21 cellular contexts compared by ENCODE assay signal in the genomic region with DNA sequence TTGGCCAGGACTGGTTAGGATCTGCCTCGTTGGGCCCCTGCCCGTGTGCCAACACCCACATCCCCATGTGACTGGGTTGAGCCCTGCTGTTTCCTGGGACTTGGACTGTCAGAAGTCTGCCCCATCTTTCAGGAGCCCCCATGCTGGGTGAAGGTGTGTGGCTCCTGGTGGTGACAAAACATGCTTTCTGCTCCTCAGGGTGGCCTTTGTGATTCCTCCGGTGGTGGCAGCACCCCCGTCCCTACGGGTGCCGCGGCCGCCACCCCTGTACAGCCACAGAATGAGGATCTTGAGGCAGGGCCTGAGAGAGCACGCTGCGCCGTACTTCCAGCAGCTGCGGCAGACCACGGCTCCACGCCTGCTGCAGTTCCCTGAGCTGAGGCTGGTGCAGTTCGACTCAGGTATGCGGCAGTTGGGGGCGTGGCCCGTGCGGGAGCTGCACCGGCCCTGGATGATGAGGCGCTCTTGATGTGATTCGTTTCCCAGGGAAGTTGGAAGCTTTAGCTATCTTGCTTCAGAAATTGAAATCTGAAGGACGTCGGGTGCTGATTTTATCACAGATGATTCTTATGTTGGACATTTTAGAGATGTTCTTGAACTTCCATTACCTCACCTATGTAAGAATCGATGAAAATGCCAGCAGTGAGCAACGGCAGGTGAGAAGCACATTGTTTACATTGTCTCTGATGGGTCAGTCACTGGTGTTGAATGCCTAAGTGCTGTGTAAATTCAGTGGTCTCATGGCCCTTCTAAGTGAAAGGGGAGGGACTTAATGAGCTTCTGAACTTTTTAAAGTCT.
DNase-seq lines count a peak whose midpoint lies in the region; ATAC-seq, FAIRE-seq and TF ChIP-seq lines count a peak whose summit lies in the region.
"Had no signal": no experiment of that assay in that cellular context is flagged by ENCODE, and none has a peak within 500 bp of the region (broad histone marks: within the 10 kb centered on the region; RNA-seq: fewer than 3 reads in every experiment).

No MANE protein-coding gene starts in this region.

- no peak overlapping the region for H3K4me3 ChIP-seq in heart left ventricle
- no peak overlapping the region for H3K4me3 ChIP-seq in SJSA1
- H3K4me3 ChIP-seq in endothelial cell of umbilical vein (replicated peaks in 1 of 3; ENCODE audit: insufficient read depth in 1 of 3, low read depth in 1 of 3, low read length in 3 of 3), result no peak overlapping the region
- H3K4me3 ChIP-seq: lung, upper lobe of right lung had no signal

- peak overlapping the region; percentile 37 for H3K27ac Mint-ChIP-seq in stimulated activated effector memory CD8-positive, alpha-beta T cell treated with anti-CD3 and anti-CD28 coated beads, Interleukin-12 subunit alpha, Interleukin-12 subunit beta, amount 100 ng/mL, for 72 hours
- H3K27ac Mint-ChIP-seq: activated CD4-positive, alpha-beta T cell treated with anti-CD3 and anti-CD28 coated beads, Interleukin-2, amount 10 ng/mL, durations not matched to agents 7 days and 5 days; activated CD8-positive, alpha-beta memory T cell treated with anti-CD3 and anti-CD28 coated beads, Interleukin-2, amount 10 ng/mL, durations not matched to agents 7 days and 5 days; activated naive CD8-positive, alpha-beta T cell; CD8-positive, alpha-beta T cell had no signal

- no peak for TF ChIP-seq CTCF in heart left ventricle (IDR thresholded peaks at IDR 0.05)
- no peak for TF ChIP-seq CTCF in endothelial cell of umbilical vein (IDR thresholded peaks at IDR 0.05; ENCODE audit: extremely low read depth in 1 of 2, insufficient read depth in 1 of 2, low read depth in 1 of 2, low read length in 2 of 2)

- no peaks in the 10 kb centered on the region for H3K9me3 Mint-ChIP-seq in stimulated activated effector memory CD8-positive, alpha-beta T cell treated with anti-CD3 and anti-CD28 coated beads, Interleukin-12 subunit alpha, Interleukin-12 subunit beta, amount 100 ng/mL, for 72 hours
- H3K9me3 Mint-ChIP-seq: activated CD4-positive, alpha-beta T cell treated with anti-CD3 and anti-CD28 coated beads, Interleukin-2, amount 10 ng/mL, durations not matched to agents 7 days and 5 days; activated T-helper 17 cell treated with anti-CD3 and anti-CD28 coated beads, Interleukin-2, amount 50 U/mL, for 72 hours; CD8-positive, alpha-beta T cell had no signal

- H3K9me3 ChIP-seq in heart left ventricle (no peaks in the 10 kb centered on the region), SJSA1 (replicated peaks) (no peaks in the 10 kb centered on the region), endothelial cell of umbilical vein (replicated peaks; ENCODE audit: control insufficient read depth, insufficient read depth, low read length) (no peaks in the 10 kb centered on the region)
- H3K9me3 ChIP-seq: upper lobe of right lung had no signal

- WGBS in heart left ventricle, 4 donors, result 89 to 94% (median 90%) methylated on average over 21 to 26 of the region's 26 CpGs

- H3K4me1 ChIP-seq in heart left ventricle (peaks cover 0 to 19% (median 0%) of the 10 kb centered on the region in 12 donors), SJSA1 (replicated peaks) (peaks cover 18% of the 10 kb centered on the region), endothelial cell of umbilical vein (ENCODE audit: control insufficient read depth, extremely low read depth, insufficient read depth, low read length) (peaks cover 17% of the 10 kb centered on the region)
- H3K4me1 ChIP-seq: upper lobe of right lung had no signal

- H3K9me1 ChIP-seq in endothelial cell of umbilical vein (replicated peaks; ENCODE audit: control insufficient read depth, extremely low read depth, insufficient read depth, low read length), result no peaks in the 10 kb centered on the region

- H3K36me3 ChIP-seq in heart left ventricle (peaks cover 0 to 100% (median 95%) of the 10 kb centered on the region in 9 donors), SJSA1 (peaks cover 99% of the 10 kb centered on the region), endothelial cell of umbilical vein (ENCODE audit: control insufficient read depth in 2 of 2, extremely low read depth in 1 of 2, insufficient read depth in 2 of 2, low read length in 2 of 2) (peaks cover 4 to 53% of the 10 kb centered on the region in 2 experiments)

- DNase-seq in heart left ventricle (peak in 1 of 5 donors; percentile 44), left cardiac atrium (no peak), SJSA1 (ENCODE audit: low read depth in 1 of 2, low spot score in 2 of 2) (no peak), endothelial cell of umbilical vein (ENCODE audit: low read depth, low spot score) (no peak), KG1 (lab: John Stamatoyannopoulos, UW) (no peak)
- no peak for DNase-seq in stimulated activated effector memory CD8-positive, alpha-beta T cell treated with anti-CD3 and anti-CD28 coated beads, Interleukin-12 subunit alpha, Interleukin-12 subunit beta, amount 100 ng/mL, for 72 hours (ENCODE audit: low spot score in 2 of 2)
- DNase-seq in activated CD4-positive, CD25-positive, alpha-beta regulatory T cell treated with anti-CD3 and anti-CD28 coated beads, Interleukin-2, amount 50 U/mL, for 72 hours, result no peak
- DNase-seq: activated CD4-positive, alpha-beta T cell treated with anti-CD3 and anti-CD28 coated beads, Interleukin-2, amount 10 ng/mL, durations not matched to agents 7 days and 5 days; activated CD8-positive, alpha-beta memory T cell treated with anti-CD3 and anti-CD28 coated beads, Interleukin-2, amount 10 ng/mL, durations not matched to agents 7 days and 5 days; CD8-positive, alpha-beta T cell; DMS 273 treated with DMSO at 0.1 percent for 48 hours; effector memory CD4-positive, alpha-beta T cell; NCI-H1694 treated with DMSO at 0.1 percent for 48 hours; NCI-H2227 treated with DMSO at 0.1 percent for 48 hours had no signal

- dilution Hi-C loops in endothelial cell of umbilical vein (cut with MboI; ENCODE audit: extremely low pct_ligation_motif_present, low sequenced_read_pairs), result no loop called here

- no peaks in the 10 kb centered on the region for H4K20me1 ChIP-seq in endothelial cell of umbilical vein (replicated peaks; ENCODE audit: control insufficient read depth, extremely low read depth, insufficient read depth, low read length)

- POLR2A ChIA-PET in endothelial cell of umbilical vein (lab: Charles Lee), result no interaction called here

- no TSS peak for BruUV-seq in endothelial cell of umbilical vein (replicated peaks; lab: Mats Ljungman, UMichigan)

- no peaks in the 10 kb centered on the region for H3K4me1 Mint-ChIP-seq in stimulated activated effector memory CD8-positive, alpha-beta T cell treated with anti-CD3 and anti-CD28 coated beads, Interleukin-12 subunit alpha, Interleukin-12 subunit beta, amount 100 ng/mL, for 72 hours
- H3K4me1 Mint-ChIP-seq: activated CD4-positive, alpha-beta T cell treated with anti-CD3 and anti-CD28 coated beads, Interleukin-2, amount 10 ng/mL, durations not matched to agents 7 days and 5 days; activated CD8-positive, alpha-beta memory T cell treated with anti-CD3 and anti-CD28 coated beads, Interleukin-2, amount 10 ng/mL, durations not matched to agents 7 days and 5 days; activated T-helper 17 cell treated with anti-CD3 and anti-CD28 coated beads, Interleukin-2, amount 50 U/mL, for 72 hours had no signal

- peak overlapping the region; percentile 10 for H3K9ac ChIP-seq in endothelial cell of umbilical vein (replicated peaks; ENCODE audit: extremely low read depth, insufficient read depth, low read length)

- peak overlapping the region in 7 of 12 donors; percentile 36 to 83 (median 72) for H3K27ac ChIP-seq in heart left ventricle
- H3K27ac ChIP-seq in SJSA1, result peak overlapping the region; percentile 44
- peak overlapping the region; percentile 57 for H3K27ac ChIP-seq in endothelial cell of umbilical vein (ENCODE audit: insufficient read depth, low read depth, low read length)
- H3K27ac ChIP-seq: upper lobe of right lung, VCaP had no signal

- no peak for TF ChIP-seq POLR2A in heart left ventricle (IDR thresholded peaks at IDR 0.05)
- TF ChIP-seq POLR2A in endothelial cell of umbilical vein (IDR thresholded peaks at IDR 0.05; ENCODE audit: low read depth, low read length), result no peak

- no peak overlapping the region for H2AFZ ChIP-seq in endothelial cell of umbilical vein (ENCODE audit: low read depth, low read length)

- peaks cover 100% of the 10 kb centered on the region for H3K36me3 Mint-ChIP-seq in stimulated activated effector memory CD8-positive, alpha-beta T cell treated with anti-CD3 and anti-CD28 coated beads, Interleukin-12 subunit alpha, Interleukin-12 subunit beta, amount 100 ng/mL, for 72 hours

- CTCF ChIA-PET in endothelial cell of umbilical vein (lab: Charles Lee), result no interaction called here

- peaks cover 3% of the 10 kb centered on the region for H3K79me2 ChIP-seq in endothelial cell of umbilical vein (ENCODE audit: control insufficient read depth, insufficient read depth, low read length)

- no peaks in the 10 kb centered on the region for H3K27me3 ChIP-seq in heart left ventricle
- H3K27me3 ChIP-seq in SJSA1 (replicated peaks), result no peaks in the 10 kb centered on the region
- H3K27me3 ChIP-seq in endothelial cell of umbilical vein (ENCODE audit: control insufficient read depth in 2 of 2, insufficient read depth in 2 of 2, low read length in 2 of 2), result no peaks in the 10 kb centered on the region
- H3K27me3 ChIP-seq: upper lobe of right lung had no signal

- FAIRE-seq in endothelial cell of umbilical vein (lab: Jason Lieb, UNC), result no peak
- FAIRE-seq: keratinocyte had no signal

- no peak overlapping the region for H3K4me3 Mint-ChIP-seq in stimulated activated effector memory CD8-positive, alpha-beta T cell treated with anti-CD3 and anti-CD28 coated beads, Interleukin-12 subunit alpha, Interleukin-12 subunit beta, amount 100 ng/mL, for 72 hours
- H3K4me3 Mint-ChIP-seq: activated CD4-positive, alpha-beta T cell treated with anti-CD3 and anti-CD28 coated beads, Interleukin-2, amount 10 ng/mL, durations not matched to agents 7 days and 5 days; activated CD8-positive, alpha-beta memory T cell treated with anti-CD3 and anti-CD28 coated beads, Interleukin-2, amount 10 ng/mL, durations not matched to agents 7 days and 5 days; activated naive CD8-positive, alpha-beta T cell; activated T-helper 17 cell treated with anti-CD3 and anti-CD28 coated beads, Interleukin-2, amount 50 U/mL, for 72 hours; CD8-positive, alpha-beta T cell had no signal

- ATAC-seq in heart left ventricle (no peak), left cardiac atrium (no peak), HG03432 (IDR thresholded peaks at IDR 0.05; ENCODE audit: unreplicated experiment) (no peak)
- ATAC-seq in stimulated activated effector memory CD8-positive, alpha-beta T cell treated with anti-CD3 and anti-CD28 coated beads, Interleukin-12 subunit alpha, Interleukin-12 subunit beta, amount 100 ng/mL, for 72 hours, result no peak
- ATAC-seq: activated CD8-positive, alpha-beta memory T cell treated with anti-CD3 and anti-CD28 coated beads, Interleukin-2, amount 10 ng/mL, durations not matched to agents 7 days and 5 days; activated T-helper 17 cell treated with anti-CD3 and anti-CD28 coated beads, Interleukin-2, amount 50 U/mL, for 72 hours; CD8-positive, alpha-beta T cell; upper lobe of right lung had no signal

- H3K4me2 ChIP-seq in endothelial cell of umbilical vein (ENCODE audit: insufficient read depth, low read length), result peak overlapping the region; percentile 9

- intact Hi-C loops in heart left ventricle (cut with DNase I) (no loop called here), left cardiac atrium (cut with DNase I) (no loop called here), endothelial cell of umbilical vein (cut with micrococcal nuclease) (no loop called here)
